29 cellular contexts compared by ENCODE assay signal in the genomic region with DNA sequence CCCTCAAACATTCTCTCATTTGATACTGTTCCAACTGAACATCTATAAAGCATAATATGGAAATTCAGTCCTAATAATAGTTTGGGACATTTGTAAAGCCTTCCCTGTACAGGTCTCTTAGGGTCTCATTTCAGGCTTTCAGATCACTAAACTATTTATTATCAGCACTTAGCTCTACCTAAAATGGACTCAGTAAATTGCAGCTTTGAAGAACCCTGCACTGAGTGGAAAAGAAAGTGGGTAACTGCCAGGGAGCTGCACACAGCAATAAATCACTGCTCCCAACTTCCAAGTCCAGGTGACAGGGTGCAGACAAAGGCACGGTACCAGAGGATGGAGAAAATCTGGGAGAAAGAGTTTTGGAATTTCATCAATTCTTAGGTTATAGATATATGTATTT.
"Had no signal": no experiment of that assay in that cellular context is flagged by ENCODE, and none has a peak within 500 bp of the region (broad histone marks: within the 10 kb centered on the region; RNA-seq: fewer than 3 reads in every experiment).

No MANE protein-coding gene starts in this region.

- H3K27ac Mint-ChIP-seq: activated CD4-positive, alpha-beta memory T cell treated with anti-CD3 and anti-CD28 coated beads for 36 hours; activated CD4-positive, alpha-beta T cell treated with anti-CD3 and anti-CD28 coated beads for 36 hours; activated CD8-positive, alpha-beta memory T cell treated with anti-CD3 and anti-CD28 coated beads, Interleukin-2, amount 10 ng/mL, durations not matched to agents 7 days and 5 days; activated CD8-positive, alpha-beta T cell treated with anti-CD3 and anti-CD28 coated beads, Interleukin-2, amount 10 ng/mL, durations not matched to agents 7 days and 5 days; activated naive CD4-positive, alpha-beta T cell treated with anti-CD3 and anti-CD28 coated beads for 36 hours; activated naive CD4-positive, alpha-beta T cell treated with anti-CD3 and anti-CD28 coated beads, Interleukin-2, amount 50 U/mL, for 24 hours; activated naive CD8-positive, alpha-beta T cell treated with anti-CD3 and anti-CD28 coated beads for 36 hours; activated naive CD8-positive, alpha-beta T cell treated with anti-CD3 and anti-CD28 coated beads, Interleukin-2, amount 50 U/mL, for 24 hours; activated T-helper 1 cell treated with anti-CD3 and anti-CD28 coated beads, Interleukin-12 subunit alpha, Interleukin-12 subunit beta, Interleukin-2, Interleukin-4 antibody, amounts not matched to agents 30 ng/mL and 10 ng/mL and 1 ng/mL, durations not matched to agents 14 hours and 24 hours and 36 hours; activated T-helper 2 cell treated with anti-CD3 and anti-CD28 coated beads, Interferon-gamma antibody, Interleukin-2, Interleukin-4, amounts not matched to agents 10 μg/mL and 5 μg/mL and 100 μg/mL, durations not matched to agents 14 hours and 24 hours and 36 hours; T-helper 17 cell; T-helper 2 cell treated with Interferon-gamma antibody and Interleukin-4, amounts not matched to agents 5 μg/mL and 100 μg/mL, for 36 hours had no signal

- H3K27me3 Mint-ChIP-seq: activated CD4-positive, alpha-beta memory T cell treated with anti-CD3 and anti-CD28 coated beads for 36 hours; activated CD4-positive, alpha-beta T cell treated with anti-CD3 and anti-CD28 coated beads for 36 hours; activated CD4-positive, alpha-beta T cell treated with anti-CD3 and anti-CD28 coated beads, Interleukin-2, amount 10 ng/mL, durations not matched to agents 24 days and 14 days; activated CD8-positive, alpha-beta memory T cell treated with anti-CD3 and anti-CD28 coated beads, Interleukin-2, amount 10 ng/mL, durations not matched to agents 7 days and 5 days; activated naive CD4-positive, alpha-beta T cell treated with anti-CD3 and anti-CD28 coated beads, Interleukin-2, amount 50 U/mL, for 24 hours; activated naive CD8-positive, alpha-beta T cell treated with anti-CD3 and anti-CD28 coated beads for 36 hours; activated naive CD8-positive, alpha-beta T cell treated with anti-CD3 and anti-CD28 coated beads, Interleukin-2, amount 50 U/mL, for 24 hours; T-helper 17 cell had no signal

- H3K27ac ChIP-seq: adrenal gland, body of pancreas, epithelial cell of prostate, esophagus squamous epithelium had no signal

- H3K4me3 ChIP-seq: adrenal gland, body of pancreas, esophagus squamous epithelium had no signal

- H3K9me3 ChIP-seq: adrenal gland, body of pancreas, esophagus squamous epithelium had no signal

- H3K4me1 ChIP-seq: adrenal gland had no signal

- H3K4me3 Mint-ChIP-seq: activated CD4-positive, alpha-beta memory T cell treated with anti-CD3 and anti-CD28 coated beads for 36 hours; activated CD4-positive, alpha-beta T cell treated with anti-CD3 and anti-CD28 coated beads for 36 hours; activated CD4-positive, alpha-beta T cell treated with anti-CD3 and anti-CD28 coated beads, Interleukin-2, amount 10 ng/mL, durations not matched to agents 24 days and 14 days; activated CD8-positive, alpha-beta memory T cell treated with anti-CD3 and anti-CD28 coated beads, Interleukin-2, amount 10 ng/mL, durations not matched to agents 7 days and 5 days; activated CD8-positive, alpha-beta T cell treated with anti-CD3 and anti-CD28 coated beads, Interleukin-2, amount 10 ng/mL, durations not matched to agents 7 days and 5 days; activated naive CD4-positive, alpha-beta T cell treated with anti-CD3 and anti-CD28 coated beads for 36 hours; activated naive CD4-positive, alpha-beta T cell treated with anti-CD3 and anti-CD28 coated beads, Interleukin-2, amount 50 U/mL, for 24 hours; activated naive CD8-positive, alpha-beta T cell treated with anti-CD3 and anti-CD28 coated beads for 36 hours; activated naive CD8-positive, alpha-beta T cell treated with anti-CD3 and anti-CD28 coated beads, Interleukin-2, amount 50 U/mL, for 24 hours; activated T-helper 1 cell treated with anti-CD3 and anti-CD28 coated beads, Interleukin-12 subunit alpha, Interleukin-12 subunit beta, Interleukin-2, Interleukin-4 antibody, amounts not matched to agents 30 ng/mL and 10 ng/mL and 1 ng/mL, durations not matched to agents 14 hours and 24 hours and 36 hours; T-helper 17 cell; T-helper 2 cell treated with Interferon-gamma antibody and Interleukin-4, amounts not matched to agents 5 μg/mL and 100 μg/mL, for 36 hours had no signal

- DNase-seq: activated CD4-positive, alpha-beta memory T cell treated with anti-CD3 and anti-CD28 coated beads for 36 hours; activated CD4-positive, alpha-beta T cell treated with anti-CD3 and anti-CD28 coated beads for 36 hours; activated CD4-positive, alpha-beta T cell treated with anti-CD3 and anti-CD28 coated beads, Interleukin-2, amount 10 ng/mL, durations not matched to agents 24 days and 14 days; activated CD4-positive, CD25-positive, alpha-beta regulatory T cell; activated CD4-positive, CD25-positive, alpha-beta regulatory T cell treated with anti-CD3 and anti-CD28 coated beads, Interleukin-2, amount 50 U/mL, for 72 hours; activated CD8-positive, alpha-beta memory T cell treated with anti-CD3 and anti-CD28 coated beads, Interleukin-2, amount 10 ng/mL, durations not matched to agents 7 days and 5 days; activated CD8-positive, alpha-beta memory T cell treated with anti-CD3 and anti-CD28 coated beads, Interleukin-2, amount 50 U/mL, for 4 hours; activated CD8-positive, alpha-beta T cell treated with anti-CD3 and anti-CD28 coated beads, Interleukin-2, amount 10 ng/mL, durations not matched to agents 7 days and 5 days; activated effector memory CD4-positive, alpha-beta T cell treated with anti-CD3 and anti-CD28 coated beads, Interleukin-2, amount 50 U/mL, for 16 hours; activated naive CD4-positive, alpha-beta T cell treated with anti-CD3 and anti-CD28 coated beads for 36 hours; activated naive CD8-positive, alpha-beta T cell treated with anti-CD3 and anti-CD28 coated beads for 36 hours; activated naive CD8-positive, alpha-beta T cell treated with anti-CD3 and anti-CD28 coated beads, Interleukin-2, amount 50 U/mL, for 24 hours; activated T-cell treated with anti-CD3 and anti-CD28 coated beads, Interleukin-2, amount 50 U/mL, for 1 hour; activated T-cell treated with anti-CD3 and anti-CD28 coated beads, Interleukin-2, amount 50 U/mL, for 48 hours; adrenal gland; amygdala; aorta; body of pancreas; caudate nucleus; effector CD8-positive, alpha-beta T cell; esophagus squamous epithelium; head of caudate nucleus; T-helper 17 cell; T1000 had no signal

- H3K27me3 ChIP-seq: adrenal gland, body of pancreas, esophagus squamous epithelium had no signal

- H3K36me3 ChIP-seq: adrenal gland had no signal

- H3K9me3 Mint-ChIP-seq: activated CD4-positive, alpha-beta memory T cell treated with anti-CD3 and anti-CD28 coated beads for 36 hours; activated naive CD4-positive, alpha-beta T cell treated with anti-CD3 and anti-CD28 coated beads for 36 hours; activated naive CD4-positive, alpha-beta T cell treated with anti-CD3 and anti-CD28 coated beads, Interleukin-2, amount 50 U/mL, for 24 hours; activated naive CD8-positive, alpha-beta T cell treated with anti-CD3 and anti-CD28 coated beads for 36 hours; activated naive CD8-positive, alpha-beta T cell treated with anti-CD3 and anti-CD28 coated beads, Interleukin-2, amount 50 U/mL, for 24 hours; activated T-helper 1 cell treated with anti-CD3 and anti-CD28 coated beads, Interleukin-12 subunit alpha, Interleukin-12 subunit beta, Interleukin-2, Interleukin-4 antibody, amounts not matched to agents 30 ng/mL and 10 ng/mL and 1 ng/mL, durations not matched to agents 14 hours and 24 hours and 36 hours; activated T-helper 2 cell treated with anti-CD3 and anti-CD28 coated beads, Interferon-gamma antibody, Interleukin-2, Interleukin-4, amounts not matched to agents 10 μg/mL and 5 μg/mL and 100 μg/mL, durations not matched to agents 14 hours and 24 hours and 36 hours; T-helper 2 cell treated with Interferon-gamma antibody and Interleukin-4, amounts not matched to agents 5 μg/mL and 100 μg/mL, for 36 hours had no signal

- ATAC-seq: activated CD4-positive, alpha-beta T cell treated with anti-CD3 and anti-CD28 coated beads for 36 hours; activated CD8-positive, alpha-beta memory T cell treated with anti-CD3 and anti-CD28 coated beads, Interleukin-2, amount 10 ng/mL, durations not matched to agents 7 days and 5 days; activated CD8-positive, alpha-beta T cell treated with anti-CD3 and anti-CD28 coated beads, Interleukin-2, amount 10 ng/mL, durations not matched to agents 7 days and 5 days; activated naive CD8-positive, alpha-beta T cell treated with anti-CD3 and anti-CD28 coated beads, Interleukin-2, amount 50 U/mL, for 24 hours; body of pancreas; T-helper 17 cell had no signal
